Comparison of ENCODE assay signal across 9 cellular contexts in genomic region chr11:66267039-66267378, GRCh38. TPM values are rescaled to one million over a fixed set of nuclear protein-coding genes. Genes with fewer than 3 reads are reported as not detected.
DNase-seq lines count a peak whose midpoint lies in the region; ATAC-seq and TF ChIP-seq lines count a peak whose summit lies in the region.
"Had no signal": no experiment of that assay in that cellular context is flagged by ENCODE, and none has a peak within 500 bp of the region (broad histone marks: within the 10 kb centered on the region; RNA-seq: fewer than 3 reads in every experiment).

No MANE protein-coding gene starts in this region.

- in situ Hi-C loops in Panc1 (cut with HindIII; ENCODE audit: low pct_unique_long_range_greater_than_20kb, low sequenced_read_pairs): no loop called here

- no TSS peak for BruUV-seq in Panc1 (replicated peaks; lab: Mats Ljungman, UMichigan)

- H3K27ac Mint-ChIP-seq in endothelial cell (ENCODE audit: unreplicated experiment) (no peak overlapping the region), nephron progenitor cell (peak overlapping the region; percentile 47)

- DNase-seq in BE2C: no peak
- DNase-seq in Panc1 (ENCODE audit: low read depth, low spot score): no peak
- no peak for DNase-seq in endothelial cell (ENCODE audit: low spot score)
- no peak for DNase-seq in nephron progenitor cell
- no peak for DNase-seq in GM19238 (ENCODE audit: insufficient read length, low spot score)
- no peak for DNase-seq in pons (ENCODE audit: low spot score)
- DNase-seq in NCI-H1105 treated with DMSO at 0.1 percent for 48 hours (lab: John Stamatoyannopoulos, UW): no peak
- DNase-seq in Ammon's horn (ENCODE audit: low spot score): no peak

- H3K27me3 ChIP-seq in BE2C (no peaks in the 10 kb centered on the region), Panc1 (ENCODE audit: control insufficient read depth, insufficient read depth, low read length) (no peaks in the 10 kb centered on the region)
- H3K27me3 ChIP-seq: MG63 had no signal

- H3K9me3 ChIP-seq in BE2C: no peaks in the 10 kb centered on the region
- no peaks in the 10 kb centered on the region for H3K9me3 ChIP-seq in Panc1 (ENCODE audit: control insufficient read depth, insufficient read depth, low read depth, low read length)
- H3K9me3 ChIP-seq: MG63 had no signal

- CTCF ChIA-PET in Panc1 (lab: Charles Lee): no interaction called here

- H3K27me3 Mint-ChIP-seq in endothelial cell (ENCODE audit: unreplicated experiment) (peaks cover 25% of the 10 kb centered on the region), nephron progenitor cell (ENCODE audit: low read depth, poor library complexity) (no peaks in the 10 kb centered on the region)

- H3K9me3 Mint-ChIP-seq in endothelial cell (ENCODE audit: unreplicated experiment) (no peaks in the 10 kb centered on the region), nephron progenitor cell (no peaks in the 10 kb centered on the region)

- ATAC-seq in Panc1: peak; percentile 42

- intact Hi-C loops in Panc1 (cut with micrococcal nuclease; ENCODE audit: unreplicated experiment): no loop called here

- H3K36me3 ChIP-seq in BE2C (peaks cover 15% of the 10 kb centered on the region), Panc1 (ENCODE audit: control insufficient read depth, insufficient read depth, low read length) (0 out of 2 replicates have a peak, but pooled peaks cover 5% of the 10 kb centered on the region)

- TF ChIP-seq CTCF in BE2C (IDR thresholded peaks at IDR 0.05; ENCODE audit: low read depth, low read length): no peak
- TF ChIP-seq CTCF in Panc1 (IDR thresholded peaks at IDR 0.05): no peak
- no peak for TF ChIP-seq CTCF in endothelial cell (IDR thresholded peaks at IDR 0.05; ENCODE audit: unreplicated experiment)
- no peak for TF ChIP-seq CTCF in nephron progenitor cell (IDR thresholded peaks at IDR 0.05)

- H3K4me1 ChIP-seq in BE2C (no peaks in the 10 kb centered on the region; the same call in 1 of the 2 replicates), Panc1 (ENCODE audit: control insufficient read depth, insufficient read depth, low read length) (peaks cover 12% of the 10 kb centered on the region)

- H3K27ac ChIP-seq in Panc1 (ENCODE audit: low read length): peak overlapping the region; percentile 78

- POLR2A ChIA-PET in Panc1 (lab: Charles Lee): no interaction called here

- H3K4me3 Mint-ChIP-seq in endothelial cell (ENCODE audit: unreplicated experiment) (peak overlapping the region; percentile 69), nephron progenitor cell (peak overlapping the region; percentile 96)

- H3K4me3 ChIP-seq in BE2C (ENCODE audit: low read depth, low read length): peak overlapping the region; percentile 97
- H3K4me3 ChIP-seq in Panc1 (ENCODE audit: low read depth in 2 of 2, low read length in 2 of 2): peak overlapping the region; percentile 88 to 90

- peaks cover 14% of the 10 kb centered on the region for H3K4me1 Mint-ChIP-seq in endothelial cell (ENCODE audit: unreplicated experiment)
- peaks cover 25% of the 10 kb centered on the region for H3K4me1 Mint-ChIP-seq in nephron progenitor cell

- H3K36me3 Mint-ChIP-seq in endothelial cell (ENCODE audit: low read depth, unreplicated experiment) (peaks cover 18% of the 10 kb centered on the region), nephron progenitor cell (ENCODE audit: low read depth) (peaks cover 20% of the 10 kb centered on the region)

RNA-seq across cellular contexts. Expression of gene RAB1B, which starts 1.4 kb away (rescaled TPM):
- polyA plus RNA-seq in BE2C (2012; ENCODE audit: insufficient read depth, insufficient read length, low read depth): 263 TPM
- total RNA-seq in Panc1 (2021; ENCODE audit: unreplicated experiment) (256 TPM), endothelial cell (ENCODE audit: unreplicated experiment) (189 TPM)
- polyA plus RNA-seq in Panc1 (2012; ENCODE audit: insufficient read length): 356 TPM

RNA-seq across cellular contexts. Expression of gene KLC2, which starts 9.5 kb away (rescaled TPM):
- polyA plus RNA-seq in BE2C (2012; ENCODE audit: insufficient read depth, insufficient read length, low read depth): 79.2 TPM
- total RNA-seq in Panc1 (2021; ENCODE audit: unreplicated experiment) (85.1 TPM), endothelial cell (ENCODE audit: unreplicated experiment) (35.1 TPM)
- 98.8 TPM for polyA plus RNA-seq in Panc1 (2012; ENCODE audit: insufficient read length)

RNA-seq across cellular contexts. Expression of gene CNIH2, which starts 11.0 kb away (rescaled TPM):
- polyA plus RNA-seq in BE2C (2012; ENCODE audit: insufficient read depth, insufficient read length, low read depth): 8.1 TPM
- total RNA-seq in Panc1 (2021; ENCODE audit: unreplicated experiment) (9.3 TPM), endothelial cell (ENCODE audit: unreplicated experiment) (1.9 TPM)
- 15.1 TPM for polyA plus RNA-seq in Panc1 (2012; ENCODE audit: insufficient read length)

RNA-seq across cellular contexts. Expression of gene YIF1A, which starts 21.9 kb away (rescaled TPM):
- 314 TPM for polyA plus RNA-seq in BE2C (2012; ENCODE audit: insufficient read depth, insufficient read length, low read depth)
- 196 TPM for total RNA-seq in Panc1 (2021; ENCODE audit: unreplicated experiment)
- polyA plus RNA-seq in Panc1 (2012; ENCODE audit: insufficient read length): 274 TPM
- total RNA-seq in endothelial cell (ENCODE audit: unreplicated experiment): 48.0 TPM

RNA-seq across cellular contexts. Expression of gene TMEM151A, which starts 24.7 kb away (rescaled TPM):
- polyA plus RNA-seq in BE2C (2012; ENCODE audit: insufficient read depth, insufficient read length, low read depth): 16.8 TPM
- total RNA-seq in Panc1 (2021; ENCODE audit: unreplicated experiment): 11.0 TPM
- 16.8 TPM for polyA plus RNA-seq in Panc1 (2012; ENCODE audit: insufficient read length)
- not detected for total RNA-seq in endothelial cell (ENCODE audit: unreplicated experiment)
